In genomic region chr1:205013683-205014367, GRCh38 we compare ENCODE assay signal across 12 cellular contexts.
DNase-seq lines count a peak whose midpoint lies in the region; ATAC-seq, FAIRE-seq and TF ChIP-seq lines count a peak whose summit lies in the region.
"Had no signal": no experiment of that assay in that cellular context is flagged by ENCODE, and none has a peak within 500 bp of the region (broad histone marks: within the 10 kb centered on the region; RNA-seq: fewer than 3 reads in every experiment).

No MANE protein-coding gene starts in this region.

- no peak overlapping the region for H3K4me3 ChIP-seq in WERI-Rb-1 (ENCODE audit: low read depth, low read length)
- H3K4me3 ChIP-seq: A549 had no signal

- TF ChIP-seq CTCF in WERI-Rb-1 (IDR thresholded peaks at IDR 0.05; ENCODE audit: low read depth, low read length) = no peak

- no peak for ATAC-seq in HG02759 (IDR thresholded peaks at IDR 0.05; ENCODE audit: unreplicated experiment)
- ATAC-seq: A549; activated CD4-positive, CD25-positive, alpha-beta regulatory T cell treated with anti-CD3 and anti-CD28 coated beads, Interleukin-2, amount 50 U/mL, for 24 hours had no signal

- no peaks in the 10 kb centered on the region for H3K9me3 ChIP-seq in WERI-Rb-1 (ENCODE audit: severe bottlenecking)
- H3K9me3 ChIP-seq: A549 had no signal

- H3K27me3 ChIP-seq in WERI-Rb-1 (ENCODE audit: insufficient read depth, low read depth, severe bottlenecking) = no peaks in the 10 kb centered on the region

- H3K36me3 ChIP-seq in WERI-Rb-1 = no peaks in the 10 kb centered on the region

- DNase-seq in NCI-H2227 (lab: John Stamatoyannopoulos, UW; ENCODE audit: unreplicated experiment) (peak; percentile 42), NCI-H2227 treated with DMSO at 0.1 percent for 48 hours (lab: John Stamatoyannopoulos, UW) (no peak), WERI-Rb-1 (no peak), hippocampal formation (lab: John Stamatoyannopoulos, UW) (peak; percentile 53 to 60), urothelium cell line (ENCODE audit: low spot score) (peak; percentile 43), dedifferentiated amniotic fluid mesenchymal stem cell (ENCODE audit: extremely low spot score) (no peak)
- no peak for DNase-seq in stimulated activated CD4-positive, alpha-beta T cell treated with anti-CD3 and anti-CD28 coated beads, Interleukin-12 subunit alpha, Interleukin-12 subunit beta, amount 100 ng/mL, for 4 hours

- no peak for FAIRE-seq in urothelium cell line (lab: Jason Lieb, UNC)
- FAIRE-seq: A549, endometrium had no signal

- peak overlapping the region; percentile 17 for H3K27ac ChIP-seq in WERI-Rb-1
- H3K27ac ChIP-seq: A549, KMS-11 had no signal

Comparison
In these comparisons a context has a peak if more than half of its experiments do, and no peak if none do; other contexts are left out.
1. DNase-seq: peak in NCI-H2227 (single experiment), hippocampal formation (2 of 2) and urothelium cell line (single experiment); none in NCI-H2227 treated with DMSO at 0.1 percent for 48 hours (single experiment), WERI-Rb-1 (single experiment), dedifferentiated amniotic fluid mesenchymal stem cell (single experiment) and stimulated activated CD4-positive, alpha-beta T cell treated with anti-CD3 and anti-CD28 coated beads, Interleukin-12 subunit alpha, Interleukin-12 subunit beta, amount 100 ng/mL, for 4 hours (single experiment).